ENCODE assay signal across 8 cellular contexts in the genomic region with DNA sequence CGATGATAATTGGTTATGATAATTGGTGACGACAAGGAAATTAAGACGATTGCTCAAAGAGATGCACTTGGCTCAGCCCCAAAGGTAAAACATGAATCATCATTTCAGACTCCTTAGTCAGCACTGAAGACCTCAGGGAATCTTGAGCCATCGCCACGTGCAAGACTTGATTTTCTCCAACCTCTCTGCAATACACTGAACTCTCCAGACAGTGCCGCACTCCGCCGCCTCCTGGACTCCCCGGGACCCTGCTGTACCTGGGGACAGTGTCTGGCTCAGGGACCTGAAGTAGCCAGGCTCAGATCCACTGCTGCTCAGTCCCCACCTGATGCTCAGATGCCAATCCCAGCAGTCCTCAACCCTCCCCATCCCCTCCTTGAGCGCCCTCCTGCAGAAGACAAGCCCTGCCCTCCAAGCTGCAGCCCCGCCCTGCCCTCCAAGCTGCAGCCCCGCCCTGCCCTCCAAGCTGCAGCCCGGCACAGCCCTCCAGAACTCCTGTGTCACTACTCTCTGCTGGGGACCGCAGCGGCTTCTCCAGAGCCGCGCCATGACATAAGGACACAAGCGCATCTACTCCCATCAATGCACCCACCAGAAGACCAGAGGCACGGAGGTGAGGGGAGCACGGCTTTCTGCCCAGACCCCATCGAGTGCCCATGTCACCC. TPM values are rescaled to one million over a fixed set of nuclear protein-coding genes. Genes with fewer than 3 reads are reported as not detected.
A peak's percentile ranks its signal among the peaks of the same experiment; 100 is the strongest.
DNase-seq lines count a peak whose midpoint lies in the region; ATAC-seq, FAIRE-seq and TF ChIP-seq lines count a peak whose summit lies in the region.

No MANE protein-coding gene starts in this region.

- peak overlapping the region; percentile 33 for H3K27ac ChIP-seq in SJCRH30

- no peaks in the 10 kb centered on the region for H3K9me3 ChIP-seq in SJCRH30 (replicated peaks)

- H3K36me3 ChIP-seq in SJCRH30, result peaks cover 11% of the 10 kb centered on the region; the same call in 1 of the 2 replicates

- ATAC-seq in GM21515 (IDR thresholded peaks at IDR 0.05; ENCODE audit: unreplicated experiment) (peak; percentile 35), left colon (peak; percentile 4)

- DNase-seq in ELR (ENCODE audit: low read depth) (peak; percentile 93), HS-5 (ENCODE audit: low read depth) (peak; percentile 84), SJCRH30 (peak in 1 of 2 experiments; percentile 59), cerebellum (ENCODE audit: low spot score) (peak; percentile 55), left colon (peak in 1 of 2 donors; percentile 54), GM12892 (ENCODE audit: insufficient read length) (no peak)
- peak; percentile 54 for DNase-seq in stimulated activated CD8-positive, alpha-beta memory T cell treated with anti-CD3 and anti-CD28 coated beads, Interleukin-4, amount 100 ng/mL, for 48 hours

- no peaks in the 10 kb centered on the region for H3K27me3 ChIP-seq in SJCRH30

- peak overlapping the region; percentile 86 for H3K4me3 ChIP-seq in SJCRH30

- intact Hi-C loops in left colon (cut with DNase I, micrococcal nuclease), result no loop called here

- FAIRE-seq in GM12892 (lab: Jason Lieb, UNC), result no peak

- no peak for TF ChIP-seq POLR2A in GM12892 (IDR thresholded peaks at IDR 0.05; ENCODE audit: low read depth, low read length)

- H3K4me1 ChIP-seq in SJCRH30, result peaks cover 4% of the 10 kb centered on the region; the same call in 1 of the 2 replicates

RNA-seq across cellular contexts. Expression of gene TMEM18, which starts 1.1 kb away (rescaled TPM):
- 20.0 and 29.1 TPM in 2 replicates for total RNA-seq in SJCRH30 (2014; rRNA removed; shearing (Covaris generic))
- 24.9 TPM for total RNA-seq in cerebellum
- 10 to 100 TPM; 17.7 to 19.8 TPM for total RNA-seq in left colon
- 23.2 TPM for polyA plus RNA-seq in GM12892 (2012; ENCODE audit: missing spikeins)
